Comparison of ENCODE assay signal across 15 cellular contexts in genomic region chr10:36669615-36670325, GRCh38.
"Had no signal": no experiment of that assay in that cellular context is flagged by ENCODE, and none has a peak within 500 bp of the region (broad histone marks: within the 10 kb centered on the region; RNA-seq: fewer than 3 reads in every experiment).

No MANE protein-coding gene starts in this region.

- H3K27ac ChIP-seq: body of pancreas, dorsolateral prefrontal cortex, esophagus muscularis mucosa, foreskin keratinocyte, upper lobe of left lung had no signal

- H3K27ac Mint-ChIP-seq: activated naive CD4-positive, alpha-beta T cell treated with anti-CD3 and anti-CD28 coated beads, Interleukin-2, amount 50 U/mL, for 24 hours; activated T-cell treated with anti-CD3 and anti-CD28 coated beads, Interleukin-2, amount 50 U/mL, for 24 hours; stimulated activated memory B cell treated with anti-CD40 and anti-IgM and Interleukin-4, amounts not matched to agents 10 μg/mL and 1 μg/mL and 100 μg/mL, for 72 hours; T-helper 1 cell treated with Interleukin-12 subunit alpha and Interleukin-12 subunit beta and Interleukin-4 antibody, amounts not matched to agents 30 μg/mL and 1 μg/mL, for 36 hours had no signal

- H3K36me3 Mint-ChIP-seq: activated naive CD4-positive, alpha-beta T cell treated with anti-CD3 and anti-CD28 coated beads, Interleukin-2, amount 50 U/mL, for 24 hours; stimulated activated memory B cell treated with anti-CD40 and anti-IgM and Interleukin-4, amounts not matched to agents 10 μg/mL and 1 μg/mL and 100 μg/mL, for 72 hours had no signal

- H3K4me1 Mint-ChIP-seq: activated naive CD4-positive, alpha-beta T cell treated with anti-CD3 and anti-CD28 coated beads, Interleukin-2, amount 50 U/mL, for 24 hours; stimulated activated memory B cell treated with anti-CD40 and anti-IgM and Interleukin-4, amounts not matched to agents 10 μg/mL and 1 μg/mL and 100 μg/mL, for 72 hours had no signal

- DNase-seq: activated effector memory CD4-positive, alpha-beta T cell treated with Interleukin-2 at 50 U/mL for 16 hours; activated T-cell treated with anti-CD3 and anti-CD28 coated beads, Interleukin-2, amount 50 U/mL, for 24 hours; body of pancreas; dorsolateral prefrontal cortex; foreskin keratinocyte; left colon; mesendoderm; retina; upper lobe of left lung had no signal

- H3K4me3 ChIP-seq: body of pancreas, dorsolateral prefrontal cortex, esophagus muscularis mucosa, smooth muscle cell, upper lobe of left lung had no signal

- ATAC-seq: body of pancreas; foreskin keratinocyte; left colon; stimulated activated memory B cell treated with anti-CD40 and anti-IgM and Interleukin-4, amounts not matched to agents 10 μg/mL and 1 μg/mL and 100 μg/mL, for 72 hours had no signal

- H3K4me3 Mint-ChIP-seq: activated naive CD4-positive, alpha-beta T cell treated with anti-CD3 and anti-CD28 coated beads, Interleukin-2, amount 50 U/mL, for 24 hours; activated T-cell treated with anti-CD3 and anti-CD28 coated beads, Interleukin-2, amount 50 U/mL, for 24 hours; neural crest cell; stimulated activated memory B cell treated with anti-CD40 and anti-IgM and Interleukin-4, amounts not matched to agents 10 μg/mL and 1 μg/mL and 100 μg/mL, for 72 hours; T-helper 1 cell treated with Interleukin-12 subunit alpha and Interleukin-12 subunit beta and Interleukin-4 antibody, amounts not matched to agents 30 μg/mL and 1 μg/mL, for 36 hours had no signal

- H3K9me3 ChIP-seq: body of pancreas, esophagus muscularis mucosa, upper lobe of left lung had no signal

- H3K27me3 ChIP-seq: body of pancreas, dorsolateral prefrontal cortex, esophagus muscularis mucosa, foreskin keratinocyte, upper lobe of left lung had no signal

- H3K27me3 Mint-ChIP-seq: activated naive CD4-positive, alpha-beta T cell treated with anti-CD3 and anti-CD28 coated beads, Interleukin-2, amount 50 U/mL, for 24 hours; activated T-cell treated with anti-CD3 and anti-CD28 coated beads, Interleukin-2, amount 50 U/mL, for 24 hours; stimulated activated memory B cell treated with anti-CD40 and anti-IgM and Interleukin-4, amounts not matched to agents 10 μg/mL and 1 μg/mL and 100 μg/mL, for 72 hours had no signal

- H3K4me1 ChIP-seq: body of pancreas, esophagus muscularis mucosa, upper lobe of left lung had no signal

- H3K9me3 Mint-ChIP-seq: activated naive CD4-positive, alpha-beta T cell treated with anti-CD3 and anti-CD28 coated beads, Interleukin-2, amount 50 U/mL, for 24 hours; neural crest cell; stimulated activated memory B cell treated with anti-CD40 and anti-IgM and Interleukin-4, amounts not matched to agents 10 μg/mL and 1 μg/mL and 100 μg/mL, for 72 hours had no signal

- H3K36me3 ChIP-seq: esophagus muscularis mucosa, upper lobe of left lung had no signal
